Comparison of ENCODE assay signal across 13 cellular contexts in the genomic region with DNA sequence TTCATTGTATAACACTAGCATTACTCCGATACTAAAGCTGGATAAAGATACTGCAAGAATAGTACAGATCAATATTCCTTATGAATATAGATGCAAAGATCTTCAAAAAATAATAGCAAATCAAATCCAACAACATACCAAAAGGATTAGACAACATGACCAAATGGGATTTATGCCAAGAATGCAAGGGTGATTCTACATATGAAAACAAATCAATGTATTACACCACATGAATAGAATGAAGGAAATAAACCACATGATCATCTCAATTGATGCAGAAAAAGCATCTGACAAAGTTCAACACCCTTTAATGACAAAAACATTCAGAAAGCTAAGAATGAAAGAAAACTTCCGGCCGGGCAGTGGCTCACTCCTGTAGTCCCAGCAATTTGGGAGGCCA. TPM values are rescaled to one million over a fixed set of nuclear protein-coding genes. Genes with fewer than 3 reads are reported as not detected.
DNase-seq lines count a peak whose midpoint lies in the region; TF ChIP-seq lines count a peak whose summit lies in the region.
"Had no signal": no experiment of that assay in that cellular context is flagged by ENCODE, and none has a peak within 500 bp of the region (broad histone marks: within the 10 kb centered on the region; RNA-seq: fewer than 3 reads in every experiment).

No MANE protein-coding gene starts in this region.

- no peaks in the 10 kb centered on the region for H4K20me1 ChIP-seq in mammary epithelial cell (ENCODE audit: insufficient read depth, low read length)

- no peaks in the 10 kb centered on the region for H3K9me3 ChIP-seq in mammary epithelial cell (replicated peaks; ENCODE audit: insufficient read depth, low read length)

- dilution Hi-C loops in mammary epithelial cell (cut with HindIII; ENCODE audit: low sequenced_read_pairs), result no loop called here

- BruUV-seq in mammary epithelial cell (replicated peaks; lab: Mats Ljungman, UMichigan), result no TSS peak

- H3K27ac ChIP-seq in ACC112 (ENCODE audit: low read depth, low read length) (peak overlapping the region; percentile 83), mammary epithelial cell (ENCODE audit: insufficient read depth, low read depth, low read length) (no peak overlapping the region)

- CTCF ChIA-PET in mammary epithelial cell (lab: Charles Lee; ENCODE audit: low non-redundant PET), result no interaction called here

- no peak overlapping the region for H2AFZ ChIP-seq in ACC112 (ENCODE audit: low read length, unreplicated experiment)
- no peak overlapping the region for H2AFZ ChIP-seq in mammary epithelial cell (ENCODE audit: low read depth, low read length)

- in situ Hi-C loops in mammary epithelial cell (cut with MboI; ENCODE audit: low sequenced_read_pairs in 2 of 2), result loop anchor here (10.0 to 25.0 kb wide), 3 partner anchors 137 to 244 kb away; no protein-coding TSS in a partner anchor

- no peaks in the 10 kb centered on the region for H3K27me3 ChIP-seq in ACC112 (ENCODE audit: insufficient read depth, low read length)
- H3K27me3 ChIP-seq in mammary epithelial cell (ENCODE audit: insufficient read depth, low read length), result no peaks in the 10 kb centered on the region

- H3K4me3 ChIP-seq in ACC112 (ENCODE audit: low read depth, low read length) (no peak overlapping the region), mammary epithelial cell (replicated peaks in 1 of 3; ENCODE audit: insufficient read depth in 1 of 3, low read depth in 2 of 3, low read length in 3 of 3) (no peak overlapping the region)
- H3K4me3 ChIP-seq: smooth muscle cell had no signal

- H3K4me1 ChIP-seq in ACC112 (ENCODE audit: control insufficient read depth, insufficient read depth, low read length, unreplicated experiment) (peaks cover 14% of the 10 kb centered on the region), mammary epithelial cell (ENCODE audit: insufficient read depth, low read length) (no peaks in the 10 kb centered on the region)

- no peak for TF ChIP-seq CTCF in mammary epithelial cell (conservative IDR thresholded peaks at IDR 0.05 in 1 of 2, IDR thresholded peaks at IDR 0.05 in 1 of 2; ENCODE audit: extremely low read depth in 1 of 2, insufficient read depth in 1 of 2, low read depth in 1 of 2, low read length in 2 of 2)

- H3K79me2 ChIP-seq in ACC112 (ENCODE audit: control insufficient read depth, insufficient read depth, low read length, unreplicated experiment), result peaks cover 4% of the 10 kb centered on the region
- no peaks in the 10 kb centered on the region for H3K79me2 ChIP-seq in mammary epithelial cell (ENCODE audit: insufficient read depth, low read length)

- DNase-seq in HS-5 (ENCODE audit: low read depth) (peak; percentile 53), mammary epithelial cell (peak; percentile 59), glomerular endothelial cell (ENCODE audit: extremely low read depth, low read depth, low spot score) (peak; percentile 29), nucleus accumbens (lab: John Stamatoyannopoulos, UW) (no peak), posterior cingulate gyrus (no peak), activated T-cell treated with anti-CD3 and anti-CD28 coated beads for 4 hours (no peak), ecto neural progenitor cell (ENCODE audit: low spot score) (no peak)
- DNase-seq: activated CD4-positive, CD25-positive, alpha-beta regulatory T cell; NCI-H1092; NCI-H446; SW 1271 had no signal

- WGBS in mammary epithelial cell (ENCODE audit: low coverage, missing lambda C conversion rate), result 96% methylated on average over 1 of the region's 3 CpGs

- intact Hi-C loops in mammary epithelial cell (cut with micrococcal nuclease) (no loop called here), posterior cingulate gyrus (cut with DNase I) (no loop called here)

- no peaks in the 10 kb centered on the region for H3K36me3 ChIP-seq in ACC112 (ENCODE audit: insufficient read depth, low read length)
- H3K36me3 ChIP-seq in mammary epithelial cell (ENCODE audit: insufficient read depth, low read length), result peaks cover 2% of the 10 kb centered on the region

- H3K9ac ChIP-seq in mammary epithelial cell (ENCODE audit: insufficient read depth, low read length), result no peak overlapping the region

- H3K4me2 ChIP-seq in mammary epithelial cell (ENCODE audit: insufficient read depth, low read depth, low read length), result no peak overlapping the region
- H3K4me2 ChIP-seq: smooth muscle cell had no signal

RNA-seq across cellular contexts. Expression of gene CUL4B, which starts 42.8 kb away (rescaled TPM):
- total RNA-seq in mammary epithelial cell, result 10 to 100 TPM; 25.9 to 51.2 TPM
- polyA plus RNA-seq in mammary epithelial cell, result 12.5 TPM
- polyA minus RNA-seq in mammary epithelial cell, result 40.4 TPM
- total RNA-seq in glomerular endothelial cell, result 69.1 and 79.0 TPM in 2 replicates

RNA-seq across cellular contexts. Expression of gene LAMP2, which starts 48.8 kb away (rescaled TPM):
- 100 to 1,000 TPM; 146 to 475 TPM for total RNA-seq in mammary epithelial cell
- 149 TPM for polyA plus RNA-seq in mammary epithelial cell
- 90.1 TPM for polyA minus RNA-seq in mammary epithelial cell
- total RNA-seq in glomerular endothelial cell, result 195 and 215 TPM in 2 replicates

Comparison
In these comparisons a context has a peak if more than half of its experiments do, and no peak if none do; other contexts are left out.
1. DNase-seq: peak in HS-5 (single experiment), mammary epithelial cell (single experiment) and glomerular endothelial cell (single experiment); none in nucleus accumbens (0 of 56), posterior cingulate gyrus (0 of 10), activated T-cell treated with anti-CD3 and anti-CD28 coated beads for 4 hours (single experiment) and ecto neural progenitor cell (single experiment).